8 cellular contexts compared by ENCODE assay signal in the genomic region with DNA sequence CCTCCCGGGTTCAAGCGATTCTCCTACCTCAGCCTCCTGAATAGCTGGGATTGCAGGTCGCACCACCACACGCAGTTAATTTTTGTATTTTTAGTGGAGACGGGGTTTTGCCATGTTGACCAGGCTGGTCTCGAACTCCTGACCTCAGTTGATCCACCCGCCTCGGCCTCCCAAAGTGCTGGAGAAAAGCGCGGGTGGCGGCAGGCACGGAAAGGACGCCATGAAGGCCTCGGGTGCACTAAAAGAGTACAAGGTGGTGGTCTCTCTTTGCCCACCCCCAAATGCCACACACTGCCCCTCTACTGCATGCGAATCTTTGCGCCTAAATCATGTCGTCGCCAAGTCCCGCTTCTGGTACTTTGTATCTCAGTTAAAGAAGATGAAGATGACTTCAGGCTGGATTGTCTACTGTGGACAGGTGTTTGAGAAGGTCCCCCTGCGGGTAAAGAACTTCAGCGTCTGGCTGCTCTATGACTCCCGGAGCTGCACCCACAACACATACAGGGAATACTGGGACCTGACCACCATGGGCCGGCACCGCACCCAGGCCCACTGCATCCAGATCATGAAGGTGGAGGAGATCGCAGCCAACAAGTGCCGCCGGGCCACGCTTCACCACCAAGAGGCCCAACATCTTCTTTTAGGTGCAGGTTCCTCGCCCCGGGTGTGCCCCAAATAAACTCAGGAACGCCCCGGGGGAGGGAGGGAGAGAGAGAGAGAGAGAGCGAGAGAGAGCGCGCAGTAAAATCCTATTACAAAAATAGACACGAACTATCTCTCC.
"Had no signal": no experiment of that assay in that cellular context is flagged by ENCODE, and none has a peak within 500 bp of the region (broad histone marks: within the 10 kb centered on the region; RNA-seq: fewer than 3 reads in every experiment).

No MANE protein-coding gene starts in this region.

- H3K4me3 Mint-ChIP-seq: IgD-negative memory B cell had no signal

- H3K4me1 Mint-ChIP-seq: IgD-negative memory B cell had no signal

- H3K27ac ChIP-seq: HL-60 had no signal

- FAIRE-seq: HepG2, HTR-8/SVneo, K562 had no signal

- ATAC-seq: HepG2, K562 had no signal

- H3K27ac Mint-ChIP-seq: IgD-negative memory B cell had no signal

- H3K4me3 ChIP-seq: K562 had no signal

- DNase-seq: IMR-90, KBM-7, KG1 had no signal

- H3K36me3 Mint-ChIP-seq: IgD-negative memory B cell had no signal
